ENCODE assay signal across 3 cellular contexts in the genomic region with DNA sequence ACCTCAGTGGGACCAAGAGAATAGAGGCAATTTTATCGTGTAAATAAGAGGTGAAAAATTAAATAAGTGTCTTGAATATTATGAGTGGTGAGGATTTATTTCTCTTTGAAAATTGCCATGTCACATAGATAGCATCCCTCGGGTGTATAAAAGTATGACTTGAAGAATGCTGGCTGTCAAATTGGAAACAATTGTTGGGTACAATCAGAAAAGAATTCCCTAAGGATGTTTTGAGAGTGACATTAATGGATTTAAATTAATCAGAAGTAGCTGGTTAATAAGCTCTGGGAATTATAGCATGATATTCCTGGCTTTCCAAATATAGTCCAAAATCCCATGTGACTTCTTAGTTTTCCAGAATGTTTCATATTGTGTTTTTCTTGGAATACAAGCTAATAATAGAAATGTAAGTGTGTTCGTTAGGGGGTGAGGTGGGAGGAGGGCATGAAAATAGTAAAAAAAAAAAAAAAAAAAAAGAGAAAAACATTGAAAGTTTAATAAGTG.
"Had no signal": no experiment of that assay in that cellular context is flagged by ENCODE, and none has a peak within 500 bp of the region (broad histone marks: within the 10 kb centered on the region; RNA-seq: fewer than 3 reads in every experiment).

No MANE protein-coding gene starts in this region.

- H3K4me3 ChIP-seq: GM12878 had no signal

- DNase-seq: GDM1, GF-D8 had no signal
